In the genomic region with DNA sequence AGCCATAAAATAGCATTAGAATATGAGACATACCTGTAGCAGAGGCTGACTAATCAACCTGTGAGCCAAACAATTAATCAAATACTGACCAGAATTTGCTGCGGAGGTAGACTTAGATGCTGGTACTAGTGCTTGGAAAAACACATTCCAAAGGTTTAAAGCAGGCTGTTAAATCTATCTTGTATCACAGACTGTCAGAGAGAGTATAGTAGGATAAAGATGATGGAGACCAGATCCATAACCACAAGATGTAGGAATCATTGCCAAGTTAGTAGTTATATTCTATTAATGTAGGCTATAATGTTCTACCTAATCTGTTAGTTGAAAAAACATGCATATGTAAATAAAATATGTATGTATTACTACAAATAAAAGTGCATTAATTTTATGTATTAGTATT, we compare ENCODE assay signal across 1 cellular context.
TF ChIP-seq lines count a peak whose summit lies in the region.

No MANE protein-coding gene starts in this region.

TF ChIP-seq in SK-N-SH, 30 proteins besides CTCF, POLR2A, EP300 and RAD21 (continued from another document):
- TF ChIP-seq TCF12 (IDR thresholded peaks at IDR 0.05) (peak; percentile 99), RFX5 (IDR thresholded peaks at IDR 0.05; ENCODE audit: low read length) (no peak), YY1 (IDR thresholded peaks at IDR 0.05; ENCODE audit: low read depth) (no peak), NRF1 (IDR thresholded peaks at IDR 0.05; ENCODE audit: low read depth, low read length) (no peak), EZH2phosphoT487 (IDR thresholded peaks at IDR 0.05; ENCODE audit: borderline replicate concordance, low read depth) (no peak), TAF1 (IDR thresholded peaks at IDR 0.05; ENCODE audit: borderline replicate concordance, low read depth, low read length) (no peak), TEAD4 (IDR thresholded peaks at IDR 0.05; ENCODE audit: borderline replicate concordance, insufficient read depth) (peak; percentile 93), MXI1 (IDR thresholded peaks at IDR 0.05; ENCODE audit: low read depth, low read length) (no peak), MEF2A (IDR thresholded peaks at IDR 0.05; ENCODE audit: borderline replicate concordance, low read depth) (peak; percentile 36; the same call in 1 of the 2 replicates), USF1 (IDR thresholded peaks at IDR 0.05; ENCODE audit: borderline replicate concordance, low read depth) (no peak), GATA2 (CRISPR knock-in tag; IDR thresholded peaks at IDR 0.05) (no peak; the same call in 1 of the 2 replicates), FOXM1 (IDR thresholded peaks at IDR 0.05; ENCODE audit: low read depth) (peak; percentile 81), ELF1 (IDR thresholded peaks at IDR 0.05) (no peak), RCOR1 (IDR thresholded peaks at IDR 0.05; ENCODE audit: low read length) (peak; percentile 85), NFIC (IDR thresholded peaks at IDR 0.05; ENCODE audit: borderline replicate concordance) (peak; percentile 93), POLR2AphosphoS5 (IDR thresholded peaks at IDR 0.05; ENCODE audit: low read depth, low read length) (peak; percentile 94), CHD2 (IDR thresholded peaks at IDR 0.05; ENCODE audit: low read length, partially characterized antibody) (no peak), MAX (IDR thresholded peaks at IDR 0.05; ENCODE audit: low read depth) (no peak), GABPA (IDR thresholded peaks at IDR 0.05; ENCODE audit: low read depth) (no peak), USF2 (IDR thresholded peaks at IDR 0.05; ENCODE audit: borderline replicate concordance, low read depth, low read length) (no peak)
- TF ChIP-seq, protein P1, sequence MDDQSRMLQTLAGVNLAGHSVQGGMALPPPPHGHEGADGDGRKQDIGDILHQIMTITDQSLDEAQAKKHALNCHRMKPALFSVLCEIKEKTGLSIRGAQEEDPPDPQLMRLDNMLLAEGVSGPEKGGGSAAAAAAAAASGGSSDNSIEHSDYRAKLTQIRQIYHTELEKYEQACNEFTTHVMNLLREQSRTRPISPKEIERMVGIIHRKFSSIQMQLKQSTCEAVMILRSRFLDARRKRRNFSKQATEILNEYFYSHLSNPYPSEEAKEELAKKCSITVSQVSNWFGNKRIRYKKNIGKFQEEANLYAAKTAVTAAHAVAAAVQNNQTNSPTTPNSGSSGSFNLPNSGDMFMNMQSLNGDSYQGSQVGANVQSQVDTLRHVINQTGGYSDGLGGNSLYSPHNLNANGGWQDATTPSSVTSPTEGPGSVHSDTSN (IDR thresholded peaks at IDR 0.05) = peak; percentile 95
